In the genomic region with DNA sequence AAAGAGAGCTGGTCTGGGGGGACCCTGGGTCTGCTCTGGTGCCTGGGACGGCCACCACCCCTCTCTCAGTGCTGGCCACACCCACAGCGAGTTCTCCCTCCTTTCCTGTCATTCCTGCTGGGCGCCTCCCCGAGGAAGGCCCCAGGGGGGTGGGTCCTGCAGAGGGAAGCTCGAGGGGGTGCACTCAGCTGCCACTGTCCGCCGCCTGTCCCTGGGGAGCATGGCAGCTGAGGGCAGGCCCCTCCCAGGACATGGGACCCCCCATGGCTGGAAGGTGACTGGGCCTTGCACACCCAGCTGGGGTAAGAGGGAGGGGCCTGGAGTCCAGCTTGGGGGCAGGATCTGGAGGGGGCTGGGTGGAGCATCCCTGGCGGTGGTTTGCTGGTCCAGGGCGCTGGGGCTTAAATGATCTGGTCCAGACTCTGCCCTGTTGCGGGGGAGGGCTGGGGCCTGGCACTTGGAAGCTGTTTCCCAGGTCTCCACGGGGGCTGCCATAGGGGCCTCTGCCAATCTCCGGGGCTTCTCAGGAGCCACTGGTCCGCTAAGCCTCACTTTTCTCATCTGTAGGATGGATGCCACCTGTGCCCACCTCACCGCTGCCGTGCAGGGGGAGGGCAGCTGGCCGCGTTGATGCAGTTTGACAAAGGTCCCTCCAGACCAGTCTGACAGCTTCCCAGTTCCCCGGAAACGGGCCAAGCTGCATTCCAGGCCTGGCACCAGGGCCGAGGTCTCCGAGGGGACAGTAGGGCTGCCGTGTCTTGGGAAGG, we compare ENCODE assay signal across 28 cellular contexts. TPM values are rescaled to one million over a fixed set of nuclear protein-coding genes. Genes with fewer than 3 reads are reported as not detected.
A peak's percentile ranks its signal among the peaks of the same experiment; 100 is the strongest.
DNase-seq lines count a peak whose midpoint lies in the region; ATAC-seq and TF ChIP-seq lines count a peak whose summit lies in the region.
"Had no signal": no experiment of that assay in that cellular context is flagged by ENCODE, and none has a peak within 500 bp of the region (broad histone marks: within the 10 kb centered on the region; RNA-seq: fewer than 3 reads in every experiment).

No MANE protein-coding gene starts in this region.

- TF ChIP-seq CTCF in right atrium auricular region (IDR thresholded peaks at IDR 0.05), result no peak
- TF ChIP-seq CTCF in left lung (IDR thresholded peaks at IDR 0.05), result no peak
- TF ChIP-seq CTCF in type B pancreatic cell (conservative IDR thresholded peaks at IDR 0.05), result no peak
- TF ChIP-seq CTCF in CD4-positive, alpha-beta T cell (IDR thresholded peaks at IDR 0.05), result no peak

- H3K4me3 ChIP-seq in right atrium auricular region (no peak overlapping the region), left lung (no peak overlapping the region)
- H3K4me3 ChIP-seq: lung, testis had no signal

- no peaks in the 10 kb centered on the region for H3K9me3 Mint-ChIP-seq in type B pancreatic cell
- H3K9me3 Mint-ChIP-seq in CD4-positive, alpha-beta T cell, result no peaks in the 10 kb centered on the region
- H3K9me3 Mint-ChIP-seq: immature natural killer cell; naive B cell; stimulated activated effector memory CD8-positive, alpha-beta T cell treated with anti-CD3 and anti-CD28 coated beads, Interleukin-12 subunit alpha, Interleukin-12 subunit beta, amount 100 ng/mL, for 72 hours; WTC11 had no signal

- no peaks in the 10 kb centered on the region for H3K27me3 ChIP-seq in right atrium auricular region
- H3K27me3 ChIP-seq in left lung, result peaks cover 0 to 10% of the 10 kb centered on the region in 2 donors
- H3K27me3 ChIP-seq in CD4-positive, alpha-beta T cell (ENCODE audit: control insufficient read depth, insufficient read depth, low read length), result no peaks in the 10 kb centered on the region
- H3K27me3 ChIP-seq: testis had no signal

- H3K9me3 ChIP-seq in right atrium auricular region (no peaks in the 10 kb centered on the region), left lung (no peaks in the 10 kb centered on the region)
- H3K9me3 ChIP-seq in CD4-positive, alpha-beta T cell (ENCODE audit: control insufficient read depth, low read length), result no peaks in the 10 kb centered on the region
- H3K9me3 ChIP-seq: testis had no signal

- intact Hi-C loops in Right ventricle myocardium inferior (cut with DNase I), result no loop called here
- intact Hi-C loops in left lung (cut with DNase I), result loop anchor here in 1 of 2 donors (10.0 kb wide), 2 partner anchors 80 to 300 kb away; no protein-coding TSS in a partner anchor
- intact Hi-C loops in CD4-positive, alpha-beta T cell (cut with DNase I, micrococcal nuclease), result loop anchor here (5.0 kb wide), 2 partner anchors 133 to 508 kb away; a partner anchor contains a TSS

- no peak overlapping the region for H3K27ac ChIP-seq in right atrium auricular region
- H3K27ac ChIP-seq in left lung, result no peak overlapping the region
- no peak overlapping the region for H3K27ac ChIP-seq in CD4-positive, alpha-beta T cell (ENCODE audit: low read depth, low read length)
- H3K27ac ChIP-seq: testis had no signal

- H3K27ac Mint-ChIP-seq in type B pancreatic cell, result peak overlapping the region; percentile 60
- no peak overlapping the region for H3K27ac Mint-ChIP-seq in CD4-positive, alpha-beta T cell
- H3K27ac Mint-ChIP-seq: CD4-positive, alpha-beta memory T cell; immature natural killer cell; naive B cell; stimulated activated effector memory CD8-positive, alpha-beta T cell treated with anti-CD3 and anti-CD28 coated beads, Interleukin-12 subunit alpha, Interleukin-12 subunit beta, amount 100 ng/mL, for 72 hours; T-helper 17 cell had no signal

- CTCF ChIA-PET in CD4-positive, alpha-beta T cell (lab: Charles Lee), result interaction anchor here (1.5 kb wide), 2 partner anchors 24 to 299 kb away, joined by 3 read pairs; no protein-coding TSS in a partner anchor

- DNase-seq in Right ventricle myocardium inferior (ENCODE audit: missing footprints), result peak; percentile 60
- DNase-seq in right atrium auricular region (ENCODE audit: low spot score), result no peak
- DNase-seq in NCI-H146 treated with DMSO at 0.1 percent for 48 hours (lab: John Stamatoyannopoulos, UW; ENCODE audit: unreplicated experiment), result peak; percentile 0
- DNase-seq in left lung, result peak in 1 of 2 donors; percentile 76
- no peak for DNase-seq in type B pancreatic cell (ENCODE audit: extremely low spot score, unreplicated experiment)
- DNase-seq in activated CD8-positive, alpha-beta memory T cell treated with anti-CD3 and anti-CD28 coated beads, Interleukin-2, amount 50 U/mL, for 48 hours, result no peak
- no peak for DNase-seq in CD4-positive, alpha-beta T cell
- DNase-seq: activated CD4-positive, alpha-beta T cell treated with anti-CD3 and anti-CD28 coated beads, Interleukin-2, amount 50 U/mL, for 4 hours; amniotic stem cell; caudate nucleus; CD4-positive, alpha-beta memory T cell; DMS79; GOT3; immature natural killer cell; naive B cell; NCI-H1092; NCI-H510A treated with DMSO at 0.1 percent for 48 hours; SHP77; T-helper 17 cell; testis had no signal

- H3K36me3 Mint-ChIP-seq in type B pancreatic cell, result no peaks in the 10 kb centered on the region
- H3K36me3 Mint-ChIP-seq in CD4-positive, alpha-beta T cell (ENCODE audit: low read depth), result no peaks in the 10 kb centered on the region
- H3K36me3 Mint-ChIP-seq: CD4-positive, alpha-beta memory T cell; immature natural killer cell; naive B cell; stimulated activated effector memory CD8-positive, alpha-beta T cell treated with anti-CD3 and anti-CD28 coated beads, Interleukin-12 subunit alpha, Interleukin-12 subunit beta, amount 100 ng/mL, for 72 hours; WTC11 had no signal

- peaks cover 18% of the 10 kb centered on the region for H3K4me1 Mint-ChIP-seq in type B pancreatic cell (ENCODE audit: unreplicated experiment)
- peaks cover 9% of the 10 kb centered on the region for H3K4me1 Mint-ChIP-seq in CD4-positive, alpha-beta T cell (ENCODE audit: low read depth)
- H3K4me1 Mint-ChIP-seq: stimulated activated effector memory CD8-positive, alpha-beta T cell treated with anti-CD3 and anti-CD28 coated beads, Interleukin-12 subunit alpha, Interleukin-12 subunit beta, amount 100 ng/mL, for 72 hours had no signal

- H3K27me3 Mint-ChIP-seq in type B pancreatic cell, result peaks cover 6% of the 10 kb centered on the region
- H3K27me3 Mint-ChIP-seq in CD4-positive, alpha-beta T cell, result no peaks in the 10 kb centered on the region

- ATAC-seq in Right ventricle myocardium inferior, result no peak
- ATAC-seq in left lung, result peak; percentile 18
- ATAC-seq in GM18517 (IDR thresholded peaks at IDR 0.05; ENCODE audit: unreplicated experiment), result no peak
- ATAC-seq in CD4-positive, alpha-beta T cell (ENCODE audit: poor library complexity), result no peak
- ATAC-seq: stimulated activated effector memory CD8-positive, alpha-beta T cell treated with anti-CD3 and anti-CD28 coated beads, Interleukin-12 subunit alpha, Interleukin-12 subunit beta, amount 100 ng/mL, for 72 hours; T-helper 17 cell; WTC11 had no signal

- POLR2A ChIA-PET in CD4-positive, alpha-beta T cell (lab: Charles Lee), result interaction anchor here (0.8 kb wide), 1 partner anchor 299 kb away, joined by 3 read pairs; no protein-coding TSS in a partner anchor

- no peak overlapping the region for H3K4me3 Mint-ChIP-seq in type B pancreatic cell
- H3K4me3 Mint-ChIP-seq in CD4-positive, alpha-beta T cell, result no peak overlapping the region
- H3K4me3 Mint-ChIP-seq: CD4-positive, alpha-beta memory T cell; immature natural killer cell; naive B cell; WTC11 had no signal

- no peaks in the 10 kb centered on the region for H3K36me3 ChIP-seq in right atrium auricular region
- H3K36me3 ChIP-seq in left lung, result no peaks in the 10 kb centered on the region

- H3K4me1 ChIP-seq in right atrium auricular region (peaks cover 0 to under 1% of the 10 kb centered on the region in 2 donors), left lung (peaks cover 0 to 8% of the 10 kb centered on the region in 2 donors)
- H3K4me1 ChIP-seq: testis had no signal

RNA-seq across cellular contexts. Expression of a gene that starts 6.0 kb away (rescaled TPM):
- 2.7 TPM for total RNA-seq in Right ventricle myocardium inferior
- total RNA-seq in right atrium auricular region, result 1 to 10 TPM; 4.3 to 5.2 TPM
- total RNA-seq in left lung, result 10 to 100 TPM in 1 of 2 donors, 1 to 10 TPM in 1; 7.8 to 22.4 TPM
- 8.2 and 9.7 TPM in 2 replicates for total RNA-seq in type B pancreatic cell (ENCODE audit: low replicate concordance)
- 1 to 10 TPM; 1.8 to 3.2 TPM for total RNA-seq in CD4-positive, alpha-beta T cell

RNA-seq across cellular contexts. Expression of a gene that starts 25.1 kb away (rescaled TPM):
- total RNA-seq in Right ventricle myocardium inferior (13.9 TPM), right atrium auricular region (10 to 100 TPM; 11.9 to 12.4 TPM), left lung (10 to 100 TPM; 26.2 to 48.4 TPM), type B pancreatic cell (ENCODE audit: low replicate concordance) (45.6 and 51.9 TPM in 2 replicates)
- total RNA-seq in CD4-positive, alpha-beta T cell, result 1 to 10 TPM; 3.7 to 3.8 TPM

RNA-seq across cellular contexts. Expression of a gene that starts 39.9 kb away (rescaled TPM):
- total RNA-seq in Right ventricle myocardium inferior (not detected), right atrium auricular region (not detected), left lung (not detected), type B pancreatic cell (ENCODE audit: low replicate concordance) (not detected in 2 replicates)
- not detected for total RNA-seq in CD4-positive, alpha-beta T cell
- total RNA-seq: CD4-positive, alpha-beta memory T cell; dermis microvascular lymphatic vessel endothelial cell; endothelial cell of umbilical vein; lung; omental fat pad; T-helper 17 cell; testis; WTC11 had no signal

RNA-seq across cellular contexts. Expression of a gene that starts 49.6 kb away (rescaled TPM):
- total RNA-seq in Right ventricle myocardium inferior, result 9.5 TPM
- 10 to 100 TPM in 1 of 2 donors, 1 to 10 TPM in 1; 4.9 to 27.7 TPM for total RNA-seq in right atrium auricular region
- total RNA-seq in left lung, result 10 to 100 TPM; 17.3 to 18.5 TPM
- total RNA-seq in type B pancreatic cell (ENCODE audit: low replicate concordance), result 0.57 and 0.65 TPM in 2 replicates
- 1 to 10 TPM; 1.2 to 1.3 TPM for total RNA-seq in CD4-positive, alpha-beta T cell
- total RNA-seq: endothelial cell of umbilical vein, LHCN-M2, T-helper 17 cell had no signal

Comparison
In these comparisons a context has a peak if more than half of its experiments do, and no peak if none do; other contexts are left out.
1. DNase-seq: peak in Right ventricle myocardium inferior (single experiment) and NCI-H146 treated with DMSO at 0.1 percent for 48 hours (single experiment); none in right atrium auricular region (single experiment), type B pancreatic cell (single experiment), activated CD8-positive, alpha-beta memory T cell treated with anti-CD3 and anti-CD28 coated beads, Interleukin-2, amount 50 U/mL, for 48 hours (single experiment) and CD4-positive, alpha-beta T cell (0 of 10).